ENCODE assay signal across 1 cellular context in the genomic region with DNA sequence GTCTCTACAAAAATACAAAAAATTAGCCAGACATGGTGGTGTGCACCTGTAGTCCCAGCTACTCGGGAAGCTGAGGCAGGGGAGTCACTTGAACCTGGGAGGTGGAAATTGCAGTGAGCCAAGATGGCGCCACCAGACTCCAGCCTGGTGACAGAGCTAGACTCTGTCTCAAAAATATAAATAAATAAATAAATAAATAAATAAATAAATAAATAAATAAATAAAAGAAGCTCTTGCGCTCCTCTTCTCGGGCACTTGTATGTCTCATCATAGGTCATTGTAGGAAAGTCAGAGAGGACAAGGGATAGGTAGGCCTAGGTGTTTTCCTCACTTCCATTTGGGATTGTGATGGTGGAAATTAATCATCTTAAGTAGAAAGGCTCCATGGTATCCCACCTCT.
A peak's percentile ranks its signal among the peaks of the same experiment; 100 is the strongest.
TF ChIP-seq lines count a peak whose summit lies in the region.

No MANE protein-coding gene starts in this region.

TF ChIP-seq in HEK293, 187 proteins besides CTCF, POLR2A, EP300 and RAD21 (continued from another document and continues in another):
- TF ChIP-seq, protein P1, sequence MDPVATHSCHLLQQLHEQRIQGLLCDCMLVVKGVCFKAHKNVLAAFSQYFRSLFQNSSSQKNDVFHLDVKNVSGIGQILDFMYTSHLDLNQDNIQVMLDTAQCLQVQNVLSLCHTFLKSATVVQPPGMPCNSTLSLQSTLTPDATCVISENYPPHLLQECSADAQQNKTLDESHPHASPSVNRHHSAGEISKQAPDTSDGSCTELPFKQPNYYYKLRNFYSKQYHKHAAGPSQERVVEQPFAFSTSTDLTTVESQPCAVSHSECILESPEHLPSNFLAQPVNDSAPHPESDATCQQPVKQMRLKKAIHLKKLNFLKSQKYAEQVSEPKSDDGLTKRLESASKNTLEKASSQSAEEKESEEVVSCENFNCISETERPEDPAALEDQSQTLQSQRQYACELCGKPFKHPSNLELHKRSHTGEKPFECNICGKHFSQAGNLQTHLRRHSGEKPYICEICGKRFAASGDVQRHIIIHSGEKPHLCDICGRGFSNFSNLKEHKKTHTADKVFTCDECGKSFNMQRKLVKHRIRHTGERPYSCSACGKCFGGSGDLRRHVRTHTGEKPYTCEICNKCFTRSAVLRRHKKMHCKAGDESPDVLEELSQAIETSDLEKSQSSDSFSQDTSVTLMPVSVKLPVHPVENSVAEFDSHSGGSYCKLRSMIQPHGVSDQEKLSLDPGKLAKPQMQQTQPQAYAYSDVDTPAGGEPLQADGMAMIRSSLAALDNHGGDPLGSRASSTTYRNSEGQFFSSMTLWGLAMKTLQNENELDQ (tag by site-specific recombination; IDR thresholded peaks at IDR 0.05; ENCODE audit: low read depth), result no peak
- TF ChIP-seq ZNF677 (tag by site-specific recombination; IDR thresholded peaks at IDR 0.05) (no peak), SCRT1 (tag by site-specific recombination; IDR thresholded peaks at IDR 0.05; ENCODE audit: borderline replicate concordance) (no peak), ZNF473 (tag by site-specific recombination; IDR thresholded peaks at IDR 0.05) (no peak), ZNF530 (tag by site-specific recombination; IDR thresholded peaks at IDR 0.05; ENCODE audit: low read depth) (0 out of 2 replicates have a peak, but pooled peaks have one; percentile 45), ZNF391 (tag by site-specific recombination; IDR thresholded peaks at IDR 0.05; ENCODE audit: borderline replicate concordance, low read depth) (no peak), ZFP3 (tag by site-specific recombination; IDR thresholded peaks at IDR 0.05; ENCODE audit: low read depth) (no peak), ZNF248 (tag by site-specific recombination; IDR thresholded peaks at IDR 0.05) (no peak), ZNF555 (tag by site-specific recombination; conservative IDR thresholded peaks at IDR 0.05) (peak; percentile 96), KLF9 (tag by site-specific recombination; IDR thresholded peaks at IDR 0.05; ENCODE audit: low read depth) (no peak), WT1 (tag by site-specific recombination; IDR thresholded peaks at IDR 0.05) (no peak), ZNF24 (tag by site-specific recombination; IDR thresholded peaks at IDR 0.05) (peak; percentile 31; the same call in 1 of the 2 replicates), GLI4 (tag by site-specific recombination; IDR thresholded peaks at IDR 0.05) (no peak), ZNF10 (tag by site-specific recombination; IDR thresholded peaks at IDR 0.05) (no peak), ZSCAN16 (tag by site-specific recombination; IDR thresholded peaks at IDR 0.05) (no peak), ZNF157 (tag by site-specific recombination; IDR thresholded peaks at IDR 0.05) (no peak), ZSCAN30 (tag by site-specific recombination; IDR thresholded peaks at IDR 0.05) (no peak), ZNF549 (tag by site-specific recombination; IDR thresholded peaks at IDR 0.05) (no peak), SP7 (tag by site-specific recombination; IDR thresholded peaks at IDR 0.05) (no peak), ZFP69B (tag by site-specific recombination; IDR thresholded peaks at IDR 0.05) (no peak), SP3 (tag by site-specific recombination; IDR thresholded peaks at IDR 0.05) (no peak), IKZF3 (tag by site-specific recombination; IDR thresholded peaks at IDR 0.05) (no peak), ZNF558 (tag by site-specific recombination; IDR thresholded peaks at IDR 0.05) (peak; percentile 74), ZNF112 (tag by site-specific recombination; IDR thresholded peaks at IDR 0.05) (no peak), ZNF658 (tag by site-specific recombination; IDR thresholded peaks at IDR 0.05) (no peak), ZNF596 (tag by site-specific recombination; IDR thresholded peaks at IDR 0.05) (no peak), FEZF1 (tag by site-specific recombination; IDR thresholded peaks at IDR 0.05) (no peak), ZNF114 (tag by site-specific recombination; IDR thresholded peaks at IDR 0.05) (no peak), ZNF548 (tag by site-specific recombination; IDR thresholded peaks at IDR 0.05) (no peak), ZNF561 (tag by site-specific recombination; IDR thresholded peaks at IDR 0.05; ENCODE audit: borderline replicate concordance) (no peak), ZBTB8A (tag by site-specific recombination; IDR thresholded peaks at IDR 0.05) (peak; percentile 78), ZNF223 (tag by site-specific recombination; IDR thresholded peaks at IDR 0.05) (peak; percentile 69; the same call in 1 of the 2 replicates)
- TF ChIP-seq, protein P2, sequence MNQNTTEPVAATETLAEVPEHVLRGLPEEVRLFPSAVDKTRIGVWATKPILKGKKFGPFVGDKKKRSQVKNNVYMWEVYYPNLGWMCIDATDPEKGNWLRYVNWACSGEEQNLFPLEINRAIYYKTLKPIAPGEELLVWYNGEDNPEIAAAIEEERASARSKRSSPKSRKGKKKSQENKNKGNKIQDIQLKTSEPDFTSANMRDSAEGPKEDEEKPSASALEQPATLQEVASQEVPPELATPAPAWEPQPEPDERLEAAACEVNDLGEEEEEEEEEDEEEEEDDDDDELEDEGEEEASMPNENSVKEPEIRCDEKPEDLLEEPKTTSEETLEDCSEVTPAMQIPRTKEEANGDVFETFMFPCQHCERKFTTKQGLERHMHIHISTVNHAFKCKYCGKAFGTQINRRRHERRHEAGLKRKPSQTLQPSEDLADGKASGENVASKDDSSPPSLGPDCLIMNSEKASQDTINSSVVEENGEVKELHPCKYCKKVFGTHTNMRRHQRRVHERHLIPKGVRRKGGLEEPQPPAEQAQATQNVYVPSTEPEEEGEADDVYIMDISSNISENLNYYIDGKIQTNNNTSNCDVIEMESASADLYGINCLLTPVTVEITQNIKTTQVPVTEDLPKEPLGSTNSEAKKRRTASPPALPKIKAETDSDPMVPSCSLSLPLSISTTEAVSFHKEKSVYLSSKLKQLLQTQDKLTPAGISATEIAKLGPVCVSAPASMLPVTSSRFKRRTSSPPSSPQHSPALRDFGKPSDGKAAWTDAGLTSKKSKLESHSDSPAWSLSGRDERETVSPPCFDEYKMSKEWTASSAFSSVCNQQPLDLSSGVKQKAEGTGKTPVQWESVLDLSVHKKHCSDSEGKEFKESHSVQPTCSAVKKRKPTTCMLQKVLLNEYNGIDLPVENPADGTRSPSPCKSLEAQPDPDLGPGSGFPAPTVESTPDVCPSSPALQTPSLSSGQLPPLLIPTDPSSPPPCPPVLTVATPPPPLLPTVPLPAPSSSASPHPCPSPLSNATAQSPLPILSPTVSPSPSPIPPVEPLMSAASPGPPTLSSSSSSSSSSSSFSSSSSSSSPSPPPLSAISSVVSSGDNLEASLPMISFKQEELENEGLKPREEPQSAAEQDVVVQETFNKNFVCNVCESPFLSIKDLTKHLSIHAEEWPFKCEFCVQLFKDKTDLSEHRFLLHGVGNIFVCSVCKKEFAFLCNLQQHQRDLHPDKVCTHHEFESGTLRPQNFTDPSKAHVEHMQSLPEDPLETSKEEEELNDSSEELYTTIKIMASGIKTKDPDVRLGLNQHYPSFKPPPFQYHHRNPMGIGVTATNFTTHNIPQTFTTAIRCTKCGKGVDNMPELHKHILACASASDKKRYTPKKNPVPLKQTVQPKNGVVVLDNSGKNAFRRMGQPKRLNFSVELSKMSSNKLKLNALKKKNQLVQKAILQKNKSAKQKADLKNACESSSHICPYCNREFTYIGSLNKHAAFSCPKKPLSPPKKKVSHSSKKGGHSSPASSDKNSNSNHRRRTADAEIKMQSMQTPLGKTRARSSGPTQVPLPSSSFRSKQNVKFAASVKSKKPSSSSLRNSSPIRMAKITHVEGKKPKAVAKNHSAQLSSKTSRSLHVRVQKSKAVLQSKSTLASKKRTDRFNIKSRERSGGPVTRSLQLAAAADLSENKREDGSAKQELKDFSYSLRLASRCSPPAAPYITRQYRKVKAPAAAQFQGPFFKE (tag by site-specific recombination; IDR thresholded peaks at IDR 0.05; ENCODE audit: borderline replicate concordance), result no peak
- TF ChIP-seq, protein P3, sequence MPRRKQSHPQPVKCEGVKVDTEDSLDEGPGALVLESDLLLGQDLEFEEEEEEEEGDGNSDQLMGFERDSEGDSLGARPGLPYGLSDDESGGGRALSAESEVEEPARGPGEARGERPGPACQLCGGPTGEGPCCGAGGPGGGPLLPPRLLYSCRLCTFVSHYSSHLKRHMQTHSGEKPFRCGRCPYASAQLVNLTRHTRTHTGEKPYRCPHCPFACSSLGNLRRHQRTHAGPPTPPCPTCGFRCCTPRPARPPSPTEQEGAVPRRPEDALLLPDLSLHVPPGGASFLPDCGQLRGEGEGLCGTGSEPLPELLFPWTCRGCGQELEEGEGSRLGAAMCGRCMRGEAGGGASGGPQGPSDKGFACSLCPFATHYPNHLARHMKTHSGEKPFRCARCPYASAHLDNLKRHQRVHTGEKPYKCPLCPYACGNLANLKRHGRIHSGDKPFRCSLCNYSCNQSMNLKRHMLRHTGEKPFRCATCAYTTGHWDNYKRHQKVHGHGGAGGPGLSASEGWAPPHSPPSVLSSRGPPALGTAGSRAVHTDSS (tag by site-specific recombination; IDR thresholded peaks at IDR 0.05), result no peak
- TF ChIP-seq, protein P4, sequence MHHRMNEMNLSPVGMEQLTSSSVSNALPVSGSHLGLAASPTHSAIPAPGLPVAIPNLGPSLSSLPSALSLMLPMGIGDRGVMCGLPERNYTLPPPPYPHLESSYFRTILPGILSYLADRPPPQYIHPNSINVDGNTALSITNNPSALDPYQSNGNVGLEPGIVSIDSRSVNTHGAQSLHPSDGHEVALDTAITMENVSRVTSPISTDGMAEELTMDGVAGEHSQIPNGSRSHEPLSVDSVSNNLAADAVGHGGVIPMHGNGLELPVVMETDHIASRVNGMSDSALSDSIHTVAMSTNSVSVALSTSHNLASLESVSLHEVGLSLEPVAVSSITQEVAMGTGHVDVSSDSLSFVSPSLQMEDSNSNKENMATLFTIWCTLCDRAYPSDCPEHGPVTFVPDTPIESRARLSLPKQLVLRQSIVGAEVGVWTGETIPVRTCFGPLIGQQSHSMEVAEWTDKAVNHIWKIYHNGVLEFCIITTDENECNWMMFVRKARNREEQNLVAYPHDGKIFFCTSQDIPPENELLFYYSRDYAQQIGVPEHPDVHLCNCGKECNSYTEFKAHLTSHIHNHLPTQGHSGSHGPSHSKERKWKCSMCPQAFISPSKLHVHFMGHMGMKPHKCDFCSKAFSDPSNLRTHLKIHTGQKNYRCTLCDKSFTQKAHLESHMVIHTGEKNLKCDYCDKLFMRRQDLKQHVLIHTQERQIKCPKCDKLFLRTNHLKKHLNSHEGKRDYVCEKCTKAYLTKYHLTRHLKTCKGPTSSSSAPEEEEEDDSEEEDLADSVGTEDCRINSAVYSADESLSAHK (tag by site-specific recombination; IDR thresholded peaks at IDR 0.05), result no peak
- TF ChIP-seq, protein P5, sequence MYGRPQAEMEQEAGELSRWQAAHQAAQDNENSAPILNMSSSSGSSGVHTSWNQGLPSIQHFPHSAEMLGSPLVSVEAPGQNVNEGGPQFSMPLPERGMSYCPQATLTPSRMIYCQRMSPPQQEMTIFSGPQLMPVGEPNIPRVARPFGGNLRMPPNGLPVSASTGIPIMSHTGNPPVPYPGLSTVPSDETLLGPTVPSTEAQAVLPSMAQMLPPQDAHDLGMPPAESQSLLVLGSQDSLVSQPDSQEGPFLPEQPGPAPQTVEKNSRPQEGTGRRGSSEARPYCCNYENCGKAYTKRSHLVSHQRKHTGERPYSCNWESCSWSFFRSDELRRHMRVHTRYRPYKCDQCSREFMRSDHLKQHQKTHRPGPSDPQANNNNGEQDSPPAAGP (tag by site-specific recombination; IDR thresholded peaks at IDR 0.05), result no peak
- TF ChIP-seq, protein P6, sequence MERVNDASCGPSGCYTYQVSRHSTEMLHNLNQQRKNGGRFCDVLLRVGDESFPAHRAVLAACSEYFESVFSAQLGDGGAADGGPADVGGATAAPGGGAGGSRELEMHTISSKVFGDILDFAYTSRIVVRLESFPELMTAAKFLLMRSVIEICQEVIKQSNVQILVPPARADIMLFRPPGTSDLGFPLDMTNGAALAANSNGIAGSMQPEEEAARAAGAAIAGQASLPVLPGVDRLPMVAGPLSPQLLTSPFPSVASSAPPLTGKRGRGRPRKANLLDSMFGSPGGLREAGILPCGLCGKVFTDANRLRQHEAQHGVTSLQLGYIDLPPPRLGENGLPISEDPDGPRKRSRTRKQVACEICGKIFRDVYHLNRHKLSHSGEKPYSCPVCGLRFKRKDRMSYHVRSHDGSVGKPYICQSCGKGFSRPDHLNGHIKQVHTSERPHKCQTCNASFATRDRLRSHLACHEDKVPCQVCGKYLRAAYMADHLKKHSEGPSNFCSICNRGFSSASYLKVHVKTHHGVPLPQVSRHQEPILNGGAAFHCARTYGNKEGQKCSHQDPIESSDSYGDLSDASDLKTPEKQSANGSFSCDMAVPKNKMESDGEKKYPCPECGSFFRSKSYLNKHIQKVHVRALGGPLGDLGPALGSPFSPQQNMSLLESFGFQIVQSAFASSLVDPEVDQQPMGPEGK (tag by site-specific recombination; IDR thresholded peaks at IDR 0.05), result no peak
- TF ChIP-seq, protein P7, sequence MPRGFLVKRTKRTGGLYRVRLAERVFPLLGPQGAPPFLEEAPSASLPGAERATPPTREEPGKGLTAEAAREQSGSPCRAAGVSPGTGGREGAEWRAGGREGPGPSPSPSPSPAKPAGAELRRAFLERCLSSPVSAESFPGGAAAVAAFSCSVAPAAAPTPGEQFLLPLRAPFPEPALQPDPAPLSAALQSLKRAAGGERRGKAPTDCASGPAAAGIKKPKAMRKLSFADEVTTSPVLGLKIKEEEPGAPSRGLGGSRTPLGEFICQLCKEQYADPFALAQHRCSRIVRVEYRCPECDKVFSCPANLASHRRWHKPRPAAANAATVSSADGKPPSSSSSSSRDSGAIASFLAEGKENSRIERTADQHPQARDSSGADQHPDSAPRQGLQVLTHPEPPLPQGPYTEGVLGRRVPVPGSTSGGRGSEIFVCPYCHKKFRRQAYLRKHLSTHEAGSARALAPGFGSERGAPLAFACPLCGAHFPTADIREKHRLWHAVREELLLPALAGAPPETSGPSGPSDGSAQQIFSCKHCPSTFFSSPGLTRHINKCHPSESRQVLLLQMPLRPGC (tag by site-specific recombination; IDR thresholded peaks at IDR 0.05), result no peak
- TF ChIP-seq, protein P8, sequence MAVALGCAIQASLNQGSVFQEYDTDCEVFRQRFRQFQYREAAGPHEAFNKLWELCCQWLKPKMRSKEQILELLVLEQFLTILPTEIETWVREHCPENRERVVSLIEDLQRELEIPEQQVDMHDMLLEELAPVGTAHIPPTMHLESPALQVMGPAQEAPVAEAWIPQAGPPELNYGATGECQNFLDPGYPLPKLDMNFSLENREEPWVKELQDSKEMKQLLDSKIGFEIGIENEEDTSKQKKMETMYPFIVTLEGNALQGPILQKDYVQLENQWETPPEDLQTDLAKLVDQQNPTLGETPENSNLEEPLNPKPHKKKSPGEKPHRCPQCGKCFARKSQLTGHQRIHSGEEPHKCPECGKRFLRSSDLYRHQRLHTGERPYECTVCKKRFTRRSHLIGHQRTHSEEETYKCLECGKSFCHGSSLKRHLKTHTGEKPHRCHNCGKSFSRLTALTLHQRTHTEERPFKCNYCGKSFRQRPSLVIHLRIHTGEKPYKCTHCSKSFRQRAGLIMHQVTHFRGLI (tag by site-specific recombination; IDR thresholded peaks at IDR 0.05), result no peak
- TF ChIP-seq, protein P9, sequence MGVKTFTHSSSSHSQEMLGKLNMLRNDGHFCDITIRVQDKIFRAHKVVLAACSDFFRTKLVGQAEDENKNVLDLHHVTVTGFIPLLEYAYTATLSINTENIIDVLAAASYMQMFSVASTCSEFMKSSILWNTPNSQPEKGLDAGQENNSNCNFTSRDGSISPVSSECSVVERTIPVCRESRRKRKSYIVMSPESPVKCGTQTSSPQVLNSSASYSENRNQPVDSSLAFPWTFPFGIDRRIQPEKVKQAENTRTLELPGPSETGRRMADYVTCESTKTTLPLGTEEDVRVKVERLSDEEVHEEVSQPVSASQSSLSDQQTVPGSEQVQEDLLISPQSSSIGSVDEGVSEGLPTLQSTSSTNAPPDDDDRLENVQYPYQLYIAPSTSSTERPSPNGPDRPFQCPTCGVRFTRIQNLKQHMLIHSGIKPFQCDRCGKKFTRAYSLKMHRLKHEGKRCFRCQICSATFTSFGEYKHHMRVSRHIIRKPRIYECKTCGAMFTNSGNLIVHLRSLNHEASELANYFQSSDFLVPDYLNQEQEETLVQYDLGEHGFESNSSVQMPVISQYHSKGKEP (tag by site-specific recombination; IDR thresholded peaks at IDR 0.05), result no peak
